Comparison of ENCODE assay signal across 9 cellular contexts in the genomic region with DNA sequence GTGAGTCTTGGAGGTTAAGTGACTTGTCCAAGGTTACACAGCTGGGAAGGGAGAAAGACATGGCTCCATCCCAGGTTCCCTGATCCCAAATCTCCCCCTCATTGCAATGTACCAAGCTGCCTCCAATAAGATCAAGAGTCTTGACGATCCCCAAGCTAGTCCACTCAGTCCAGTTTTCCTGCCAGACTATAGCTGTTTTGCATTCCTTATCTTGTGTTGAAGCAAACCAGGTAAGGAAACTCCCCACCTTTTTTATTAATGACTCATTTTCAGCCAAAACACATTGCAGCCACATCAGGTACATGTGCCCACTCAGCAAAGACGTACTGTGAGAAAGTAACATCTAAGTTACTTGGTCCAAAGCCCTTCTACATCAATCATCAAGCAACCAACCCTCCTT. TPM values are rescaled to one million over a fixed set of nuclear protein-coding genes. Genes with fewer than 3 reads are reported as not detected.
DNase-seq lines count a peak whose midpoint lies in the region; ATAC-seq and TF ChIP-seq lines count a peak whose summit lies in the region.
"Had no signal": no experiment of that assay in that cellular context is flagged by ENCODE, and none has a peak within 500 bp of the region (broad histone marks: within the 10 kb centered on the region; RNA-seq: fewer than 3 reads in every experiment).

No MANE protein-coding gene starts in this region.

- no peaks in the 10 kb centered on the region for H3K9me3 Mint-ChIP-seq in osteocyte (ENCODE audit: unreplicated experiment)

- no peak overlapping the region for H3K4me3 Mint-ChIP-seq in osteocyte (ENCODE audit: unreplicated experiment)

- H3K79me2 ChIP-seq in Loucy (ENCODE audit: insufficient read depth, low read length), result peaks cover 48% of the 10 kb centered on the region

- no peaks in the 10 kb centered on the region for H3K27me3 ChIP-seq in GM06990 (replicated peaks; ENCODE audit: control insufficient read depth, insufficient read depth, low read length)
- H3K27me3 ChIP-seq in Loucy (ENCODE audit: insufficient read depth, low read length, poor library complexity, severe bottlenecking), result no peaks in the 10 kb centered on the region
- H3K27me3 ChIP-seq in body of pancreas, result no peaks in the 10 kb centered on the region
- H3K27me3 ChIP-seq: adrenal gland had no signal

- H3K27ac Mint-ChIP-seq in osteocyte (ENCODE audit: unreplicated experiment), result peak overlapping the region; percentile 79

- TF ChIP-seq POLR2A in body of pancreas (IDR thresholded peaks at IDR 0.05), result peak in 2 of 3 donors; percentile 15 to 30

- peaks cover 24% of the 10 kb centered on the region for H3F3A ChIP-seq in Loucy (ENCODE audit: low read depth)

- H3K36me3 ChIP-seq in GM06990 (ENCODE audit: control insufficient read depth, insufficient read depth, low read length) (no peaks in the 10 kb centered on the region), Loucy (ENCODE audit: insufficient read depth, low read length) (no peaks in the 10 kb centered on the region), body of pancreas (replicated peaks in 1 of 2; ENCODE audit: insufficient read depth in 1 of 2, low read depth in 2 of 2) (no peaks in the 10 kb centered on the region)
- H3K36me3 ChIP-seq: adrenal gland had no signal

- peaks cover 46% of the 10 kb centered on the region for H3K4me1 Mint-ChIP-seq in osteocyte (ENCODE audit: unreplicated experiment)

- TF ChIP-seq CTCF in GM06990 (IDR thresholded peaks at IDR 0.05; ENCODE audit: insufficient read depth, low read length, poor library complexity, severe bottlenecking) (no peak), Loucy (conservative IDR thresholded peaks at IDR 0.05; ENCODE audit: low read length) (no peak), body of pancreas (IDR thresholded peaks at IDR 0.05) (no peak), osteocyte (IDR thresholded peaks at IDR 0.05) (no peak)

- H3K9me3 ChIP-seq in Loucy (ENCODE audit: insufficient read depth, low read depth, low read length) (no peaks in the 10 kb centered on the region), body of pancreas (no peaks in the 10 kb centered on the region)
- H3K9me3 ChIP-seq: adrenal gland had no signal

- 31 to 57% methylated on average over 2 of the region's 2 CpGs for WGBS in body of pancreas, 2 donors

- ATAC-seq in body of pancreas (peak; percentile 33), HG02623 (IDR thresholded peaks at IDR 0.05; ENCODE audit: unreplicated experiment) (no peak), HG03354 (IDR thresholded peaks at IDR 0.05; ENCODE audit: poor library complexity, severe bottlenecking, unreplicated experiment) (no peak)

- no peaks in the 10 kb centered on the region for H3K36me3 Mint-ChIP-seq in osteocyte (ENCODE audit: unreplicated experiment)

- no peaks in the 10 kb centered on the region for H3K9me2 ChIP-seq in Loucy (replicated peaks; ENCODE audit: low read depth, low read length)

- no peaks in the 10 kb centered on the region for H3K27me3 Mint-ChIP-seq in osteocyte (ENCODE audit: unreplicated experiment)

- peak overlapping the region; percentile 82 for H3K4me2 ChIP-seq in Loucy (ENCODE audit: low read depth, low read length, poor library complexity, severe bottlenecking)

- intact Hi-C loops in body of pancreas (cut with DNase I), result no loop called here

- H3K4me3 ChIP-seq in GM06990 (replicated peaks; ENCODE audit: low read depth, low read length) (peak overlapping the region; percentile 20), Loucy (ENCODE audit: low read length, poor library complexity, severe bottlenecking) (peak overlapping the region; percentile 68), body of pancreas (no peak overlapping the region)
- H3K4me3 ChIP-seq: adrenal gland had no signal

- peaks cover 87% of the 10 kb centered on the region for H3K4me1 ChIP-seq in Loucy (ENCODE audit: insufficient read depth, low read length, poor library complexity, severe bottlenecking)
- peaks cover 37% of the 10 kb centered on the region for H3K4me1 ChIP-seq in body of pancreas
- H3K4me1 ChIP-seq: adrenal gland had no signal

- peak overlapping the region; percentile 87 for H3K9ac ChIP-seq in Loucy (ENCODE audit: low read depth, low read length, poor library complexity, severe bottlenecking)

- no peaks in the 10 kb centered on the region for H4K20me1 ChIP-seq in Loucy (ENCODE audit: insufficient read depth, low read length, poor library complexity, severe bottlenecking)

- DNase-seq in GM06990 (ENCODE audit: extremely low read depth, insufficient read length) (peak; percentile 21), body of pancreas (no peak), osteocyte (ENCODE audit: extremely low spot score, unreplicated experiment) (no peak), NOMO-1 treated with DMSO at 0.1 percent for 48 hours (lab: John Stamatoyannopoulos, UW; ENCODE audit: unreplicated experiment) (no peak), NCI-H2029 treated with DMSO at 0.1 percent for 48 hours (lab: John Stamatoyannopoulos, UW) (no peak)
- DNase-seq: adrenal gland had no signal

- H3K27ac ChIP-seq in body of pancreas, result peak overlapping the region in 2 of 4 donors; percentile 30 to 45

- H2AFZ ChIP-seq in Loucy (ENCODE audit: low read length), result no peak overlapping the region

RNA-seq across cellular contexts. Expression of gene LIPC, which starts 41.9 kb away (rescaled TPM):
- total RNA-seq in body of pancreas (1 to 10 TPM; 1.6 to 2.3 TPM), osteocyte (not detected in 2 replicates)

Comparison
In these comparisons a context has a peak if more than half of its experiments do, and no peak if none do; other contexts are left out.
1. H3K4me3 ChIP-seq: peak in GM06990 (single experiment) and Loucy (single experiment); none in body of pancreas (0 of 2).